ENCODE assay signal across 12 cellular contexts in genomic region chr13:62305758-62306157, GRCh38.
A peak's percentile ranks its signal among the peaks of the same experiment; 100 is the strongest.
DNase-seq lines count a peak whose midpoint lies in the region; ATAC-seq, FAIRE-seq and TF ChIP-seq lines count a peak whose summit lies in the region.
"Had no signal": no experiment of that assay in that cellular context is flagged by ENCODE, and none has a peak within 500 bp of the region (broad histone marks: within the 10 kb centered on the region; RNA-seq: fewer than 3 reads in every experiment).

No MANE protein-coding gene starts in this region.

- peak overlapping the region; percentile 71 for H2AFZ ChIP-seq in GM12878 (ENCODE audit: control insufficient read depth, low read depth, low read length)

- H3K36me3 ChIP-seq in GM12878 (ENCODE audit: control insufficient read depth in 2 of 2, insufficient read depth in 2 of 2, low read length in 1 of 2), result no peaks in the 10 kb centered on the region
- H3K36me3 ChIP-seq in CD4-positive, alpha-beta memory T cell (ENCODE audit: insufficient read depth, low read length), result no peaks in the 10 kb centered on the region

- H3K4me1 Mint-ChIP-seq in CD4-positive, alpha-beta memory T cell, result no peaks in the 10 kb centered on the region
- no peaks in the 10 kb centered on the region for H3K4me1 Mint-ChIP-seq in T-helper 17 cell
- H3K4me1 Mint-ChIP-seq: central memory CD8-positive, alpha-beta T cell had no signal

- SMC1A ChIA-PET in GM12878 (lab: Charles Lee; ENCODE audit: uncharacterized antibody, unreplicated experiment), result interaction anchor here (1.0 to 2.2 kb wide), 4 partner anchors 13 to 185 kb away, joined by 3 to 9 read pairs (median 6); no protein-coding TSS in a partner anchor

- H3K27me3 Mint-ChIP-seq in CD4-positive, alpha-beta memory T cell, result no peaks in the 10 kb centered on the region
- H3K27me3 Mint-ChIP-seq in T-helper 17 cell, result no peaks in the 10 kb centered on the region
- H3K27me3 Mint-ChIP-seq: central memory CD8-positive, alpha-beta T cell had no signal

- no peak overlapping the region for H3K27ac Mint-ChIP-seq in CD4-positive, alpha-beta memory T cell
- no peak overlapping the region for H3K27ac Mint-ChIP-seq in T-helper 17 cell

- H3K9ac ChIP-seq in GM12878 (ENCODE audit: control insufficient read depth, insufficient read depth, low read length), result no peak overlapping the region

- H3K27me3 ChIP-seq in GM12878 (replicated peaks in 1 of 2; ENCODE audit: control insufficient read depth in 2 of 2, insufficient read depth in 2 of 2, low read length in 1 of 2), result no peaks in the 10 kb centered on the region
- no peaks in the 10 kb centered on the region for H3K27me3 ChIP-seq in CD4-positive, alpha-beta memory T cell (ENCODE audit: insufficient read depth, low read length)

- peak; percentile 51 for DNase-seq in GM12878 (ENCODE audit: low read depth, low spot score)
- no peak for DNase-seq in NCI-H2196 (lab: John Stamatoyannopoulos, UW; ENCODE audit: unreplicated experiment)
- no peak for DNase-seq in 8988T
- DNase-seq in CD4-positive, alpha-beta memory T cell, result no peak
- no peak for DNase-seq in T-helper 17 cell
- DNase-seq: foreskin fibroblast, retina had no signal

- peak overlapping the region; percentile 85 for H3K4me2 ChIP-seq in GM12878 (ENCODE audit: control insufficient read depth, insufficient read depth)

- RAD21 ChIA-PET in GM12878 (lab: Charles Lee; ENCODE audit: unreplicated experiment), result interaction anchor here (0.6 kb wide), 1 partner anchor 96 kb away, joined by 3 read pairs; no protein-coding TSS in a partner anchor

- ATAC-seq in GM18867 (IDR thresholded peaks at IDR 0.05; ENCODE audit: unreplicated experiment) (peak; percentile 98), GM21576 (IDR thresholded peaks at IDR 0.05; ENCODE audit: unreplicated experiment) (peak; percentile 96), HG03139 (IDR thresholded peaks at IDR 0.05; ENCODE audit: unreplicated experiment) (peak; percentile 70), GM12878 (peak; percentile 95), T-helper 17 cell (no peak)
- ATAC-seq: K562 had no signal

- peaks cover 0 to 21% (median 5%) of the 10 kb centered on the region in 8 donors for H3K9me3 Mint-ChIP-seq in CD4-positive, alpha-beta memory T cell

- peak overlapping the region; percentile 69 for H3K27ac ChIP-seq in GM12878 (ENCODE audit: control insufficient read depth, insufficient read depth)
- H3K27ac ChIP-seq in CD4-positive, alpha-beta memory T cell (ENCODE audit: low read depth, low read length), result no peak overlapping the region

- no peak for TF ChIP-seq CTCF in GM12878 (IDR thresholded peaks at IDR 0.05 in 2 of 3, conservative IDR thresholded peaks at IDR 0.05 in 1 of 3; ENCODE audit: control insufficient read depth in 2 of 3, extremely low read depth in 1 of 3, insufficient read depth in 1 of 3, low read depth in 3 of 3, low read length in 3 of 3)

- FAIRE-seq in GM12878 (lab: Jason Lieb, UNC), result no peak
- FAIRE-seq: K562 had no signal

- 0 out of 2 replicates have a peak, but pooled peaks have one; percentile 9 for TF ChIP-seq RAD21 in GM12878 (IDR thresholded peaks at IDR 0.05; ENCODE audit: insufficient read depth, low read depth, low read length)

- CTCF ChIA-PET in GM12878 (lab: Yijun Ruan, JAX), result interaction anchor here (1.1 kb wide), 1 partner anchor 9 kb away, joined by 3 read pairs; no protein-coding TSS in a partner anchor
- CTCF ChIA-PET in CD4-positive, alpha-beta memory T cell (lab: Charles Lee; ENCODE audit: partially characterized antibody), result no interaction called here

- no peaks in the 10 kb centered on the region for H4K20me1 ChIP-seq in GM12878 (ENCODE audit: control insufficient read depth, insufficient read depth)

- no peaks in the 10 kb centered on the region for H3K9me3 ChIP-seq in GM12878 (replicated peaks; ENCODE audit: control insufficient read depth, insufficient read depth, low read length)
- no peaks in the 10 kb centered on the region for H3K9me3 ChIP-seq in CD4-positive, alpha-beta memory T cell (ENCODE audit: control insufficient read depth in 1 of 2, low read length in 2 of 2)
- no peaks in the 10 kb centered on the region for H3K9me3 ChIP-seq in T-helper 17 cell (ENCODE audit: control insufficient read depth, low read length, poor library complexity, severe bottlenecking)

- TF ChIP-seq POLR2A in GM12878 (IDR thresholded peaks at IDR 0.05; ENCODE audit: low read depth, low read length), result no peak

- in situ Hi-C loops in GM12878 (cut with MboI), result no loop called here

- no peak for TF ChIP-seq EP300 in GM12878 (IDR thresholded peaks at IDR 0.05; ENCODE audit: borderline replicate concordance in 1 of 2, control insufficient read depth in 1 of 2, low read depth in 2 of 2, low read length in 2 of 2)

- no peaks in the 10 kb centered on the region for H3K79me2 ChIP-seq in GM12878 (ENCODE audit: control insufficient read depth, insufficient read depth, low read length)

- POLR2A ChIA-PET in GM12878 (lab: Charles Lee), result no interaction called here
- POLR2A ChIA-PET in CD4-positive, alpha-beta memory T cell (lab: Charles Lee; ENCODE audit: partially characterized antibody), result no interaction called here

- WGBS in GM12878 (ENCODE audit: insufficient coverage, insufficient replicate concordance, low lambda C conversion rate, missing lambda C conversion rate), result 3% methylated on average over 2 of the region's 3 CpGs

- intact Hi-C loops in GM12878 (cut with micrococcal nuclease; ENCODE audit: unreplicated experiment), result loop anchor here (5.0 kb wide), 1 partner anchor 98 kb away; no protein-coding TSS in a partner anchor
- intact Hi-C loops in CD4-positive, alpha-beta memory T cell (cut with micrococcal nuclease), result no loop called here

- no peaks in the 10 kb centered on the region for H3K36me3 Mint-ChIP-seq in CD4-positive, alpha-beta memory T cell
- H3K36me3 Mint-ChIP-seq in T-helper 17 cell (ENCODE audit: low read depth), result no peaks in the 10 kb centered on the region

- H3K4me3 Mint-ChIP-seq in CD4-positive, alpha-beta memory T cell, result no peak overlapping the region
- H3K4me3 Mint-ChIP-seq in T-helper 17 cell, result no peak overlapping the region
- H3K4me3 Mint-ChIP-seq: central memory CD8-positive, alpha-beta T cell had no signal

- H3K4me1 ChIP-seq in GM12878 (ENCODE audit: control insufficient read depth, insufficient read depth, low read length), result peaks cover 12% of the 10 kb centered on the region
- H3K4me1 ChIP-seq in CD4-positive, alpha-beta memory T cell (ENCODE audit: insufficient read depth, low read length), result no peaks in the 10 kb centered on the region

- H3K4me3 ChIP-seq in GM12878, result peak overlapping the region; percentile 13; the same call in 1 of the 2 replicates
- no peak overlapping the region for H3K4me3 ChIP-seq in CD4-positive, alpha-beta memory T cell (ENCODE audit: low read length in 2 of 2)
- H3K4me3 ChIP-seq: K562 had no signal

- no TSS peak for BruUV-seq in GM12878 (replicated peaks; lab: Mats Ljungman, UMichigan)

TF ChIP-seq in GM12878, 131 proteins besides CTCF, POLR2A, EP300 and RAD21:
- TF ChIP-seq MEF2B (IDR thresholded peaks at IDR 0.05; ENCODE audit: partially characterized antibody, poor library complexity, severe bottlenecking), result peak; percentile 15
- no peak for TF ChIP-seq KLF5 (IDR thresholded peaks at IDR 0.05; ENCODE audit: partially characterized antibody)
- TF ChIP-seq FOXM1 (IDR thresholded peaks at IDR 0.05; ENCODE audit: low read depth, low read length), result 0 out of 2 replicates have a peak, but pooled peaks have one; percentile 59
- TF ChIP-seq NFIC (IDR thresholded peaks at IDR 0.05; ENCODE audit: low read depth, low read length), result 0 out of 2 replicates have a peak, but pooled peaks have one; percentile 30
- no peak for TF ChIP-seq HDAC2 (IDR thresholded peaks at IDR 0.05)
- 0 out of 2 replicates have a peak, but pooled peaks have one; percentile 25 for TF ChIP-seq PKNOX1 (IDR thresholded peaks at IDR 0.05)
- TF ChIP-seq MEF2A (IDR thresholded peaks at IDR 0.05; ENCODE audit: insufficient read depth, low read depth, low read length), result peak; percentile 74; the same call in 1 of the 2 replicates
TF ChIP-seq in GM12878: peak in this region for 5.
